In genomic region chr7:73308074-73308664, GRCh38 we compare ENCODE assay signal across 8 cellular contexts. TPM values are rescaled to one million over a fixed set of nuclear protein-coding genes. Genes with fewer than 3 reads are reported as not detected.
DNase-seq lines count a peak whose midpoint lies in the region; ATAC-seq and TF ChIP-seq lines count a peak whose summit lies in the region.

No MANE protein-coding gene starts in this region.

- H3K36me3 ChIP-seq in Peyer's patch, result peaks cover 0 to 29% (median 0%) of the 10 kb centered on the region in 3 donors
- H3K36me3 ChIP-seq in esophagus (ENCODE audit: control insufficient read depth in 2 of 2, insufficient read depth in 2 of 2, low read length in 1 of 2), result peaks cover 6 to 19% of the 10 kb centered on the region in 2 donors
- peaks cover 30% of the 10 kb centered on the region for H3K36me3 ChIP-seq in neutrophil

- H3K4me1 Mint-ChIP-seq in T-helper 1 cell treated with Interleukin-12 subunit alpha and Interleukin-12 subunit beta and Interleukin-4 antibody, amounts not matched to agents 30 μg/mL and 1 μg/mL, for 36 hours (ENCODE audit: low read depth), result peaks cover 15% of the 10 kb centered on the region

- H3K9me3 ChIP-seq in Peyer's patch, result no peaks in the 10 kb centered on the region
- no peaks in the 10 kb centered on the region for H3K9me3 ChIP-seq in esophagus (ENCODE audit: control insufficient read depth in 2 of 2, insufficient read depth in 1 of 2, low read depth in 1 of 2, low read length in 1 of 2)
- H3K9me3 ChIP-seq in neutrophil, result no peaks in the 10 kb centered on the region

- H3K27ac Mint-ChIP-seq in T-helper 1 cell treated with Interleukin-12 subunit alpha and Interleukin-12 subunit beta and Interleukin-4 antibody, amounts not matched to agents 30 μg/mL and 1 μg/mL, for 36 hours, result peak overlapping the region; percentile 94

- H3K27ac ChIP-seq in Peyer's patch, result peak overlapping the region; percentile 59 to 80 (median 66)
- peak overlapping the region; percentile 59 to 63 for H3K27ac ChIP-seq in esophagus (ENCODE audit: low read depth in 2 of 2, low read length in 1 of 2)
- peak overlapping the region; percentile 85 for H3K27ac ChIP-seq in neutrophil

- peaks cover 29% of the 10 kb centered on the region for H3K36me3 Mint-ChIP-seq in T-helper 1 cell treated with Interleukin-12 subunit alpha and Interleukin-12 subunit beta and Interleukin-4 antibody, amounts not matched to agents 30 μg/mL and 1 μg/mL, for 36 hours (ENCODE audit: low read depth)

- peak overlapping the region; percentile 79 to 90 (median 81) for H3K4me3 ChIP-seq in Peyer's patch
- peak overlapping the region; percentile 82 to 90 for H3K4me3 ChIP-seq in esophagus (ENCODE audit: low read depth in 1 of 2, low read length in 2 of 2)
- H3K4me3 ChIP-seq in neutrophil (ENCODE audit: low read depth in 1 of 2, low read length in 1 of 2), result peak overlapping the region; percentile 76 to 83

- H3K4me1 ChIP-seq in Peyer's patch, result peaks cover 0 to 8% (median 3%) of the 10 kb centered on the region in 4 donors
- peaks cover 0 to 3% of the 10 kb centered on the region in 2 donors for H3K4me1 ChIP-seq in esophagus (ENCODE audit: control insufficient read depth in 2 of 2, insufficient read depth in 2 of 2, low read length in 1 of 2)
- peaks cover 47 to 52% of the 10 kb centered on the region in 2 experiments for H3K4me1 ChIP-seq in neutrophil (ENCODE audit: control insufficient read depth in 1 of 2, insufficient read depth in 1 of 2, low read depth in 1 of 2, low read length in 1 of 2)

- H3K27me3 Mint-ChIP-seq in T-helper 1 cell treated with Interleukin-12 subunit alpha and Interleukin-12 subunit beta and Interleukin-4 antibody, amounts not matched to agents 30 μg/mL and 1 μg/mL, for 36 hours (ENCODE audit: low read depth), result no peaks in the 10 kb centered on the region

- TF ChIP-seq CTCF in Peyer's patch (IDR thresholded peaks at IDR 0.05) (no peak), neutrophil (IDR thresholded peaks at IDR 0.05) (no peak)

- H3K9me3 Mint-ChIP-seq in T-helper 1 cell treated with Interleukin-12 subunit alpha and Interleukin-12 subunit beta and Interleukin-4 antibody, amounts not matched to agents 30 μg/mL and 1 μg/mL, for 36 hours, result no peaks in the 10 kb centered on the region

- H3K27me3 ChIP-seq in Peyer's patch (no peaks in the 10 kb centered on the region), esophagus (ENCODE audit: control insufficient read depth in 1 of 2, insufficient read depth in 2 of 2, low read length in 2 of 2) (no peaks in the 10 kb centered on the region), neutrophil (no peaks in the 10 kb centered on the region)

- no peak for DNase-seq in T-helper 1 cell
- DNase-seq in Peyer's patch, result peak; percentile 20 to 55 (median 47)
- no peak for DNase-seq in NCI-H187 (lab: John Stamatoyannopoulos, UW)
- no peak for DNase-seq in NCI-H2196 treated with DMSO at 0.1 percent for 48 hours (lab: John Stamatoyannopoulos, UW; ENCODE audit: unreplicated experiment)

- ATAC-seq in HG02759 (IDR thresholded peaks at IDR 0.05; ENCODE audit: unreplicated experiment), result peak; percentile 66

- WGBS in esophagus, 2 donors, result 11 to 12% methylated on average over 41 to 43 of the region's 43 CpGs

- TF ChIP-seq POLR2A in Peyer's patch (IDR thresholded peaks at IDR 0.05), result no peak

- peak overlapping the region; percentile 97 for H3K4me3 Mint-ChIP-seq in T-helper 1 cell treated with Interleukin-12 subunit alpha and Interleukin-12 subunit beta and Interleukin-4 antibody, amounts not matched to agents 30 μg/mL and 1 μg/mL, for 36 hours

RNA-seq across cellular contexts. Expression of gene NSUN5, which starts 0.5 kb away (rescaled TPM):
- total RNA-seq in Peyer's patch, result 10 to 100 TPM; 18.2 to 27.7 (median 25.2) TPM
- 10 to 100 TPM; 16.2 to 23.1 TPM for polyA plus RNA-seq in esophagus

RNA-seq across cellular contexts. Expression of gene TRIM50, which starts 19.7 kb away (rescaled TPM):
- 1 to 10 TPM in 3 of 4 donors, not detected in 1; 1.1 to 5.4 (median 2.6) TPM for total RNA-seq in Peyer's patch
- under 1 TPM in 1 of 2 donors, not detected in 1; 0.02 TPM for polyA plus RNA-seq in esophagus

RNA-seq across cellular contexts. Expression of gene FKBP6, which starts 19.8 kb away (rescaled TPM):
- not detected for total RNA-seq in Peyer's patch
- not detected for polyA plus RNA-seq in esophagus

Comparison
In these comparisons a context has a peak if more than half of its experiments do, and no peak if none do; other contexts are left out.
1. DNase-seq: peak in Peyer's patch (3 of 3); none in T-helper 1 cell (0 of 5), NCI-H187 (0 of 2) and NCI-H2196 treated with DMSO at 0.1 percent for 48 hours (single experiment).
2. Peak in every context shown above with its lines, with median percentiles within 50 percentile points of each other: H3K27ac ChIP-seq and H3K4me3 ChIP-seq.